Comparison of ENCODE assay signal across 19 cellular contexts in the genomic region with DNA sequence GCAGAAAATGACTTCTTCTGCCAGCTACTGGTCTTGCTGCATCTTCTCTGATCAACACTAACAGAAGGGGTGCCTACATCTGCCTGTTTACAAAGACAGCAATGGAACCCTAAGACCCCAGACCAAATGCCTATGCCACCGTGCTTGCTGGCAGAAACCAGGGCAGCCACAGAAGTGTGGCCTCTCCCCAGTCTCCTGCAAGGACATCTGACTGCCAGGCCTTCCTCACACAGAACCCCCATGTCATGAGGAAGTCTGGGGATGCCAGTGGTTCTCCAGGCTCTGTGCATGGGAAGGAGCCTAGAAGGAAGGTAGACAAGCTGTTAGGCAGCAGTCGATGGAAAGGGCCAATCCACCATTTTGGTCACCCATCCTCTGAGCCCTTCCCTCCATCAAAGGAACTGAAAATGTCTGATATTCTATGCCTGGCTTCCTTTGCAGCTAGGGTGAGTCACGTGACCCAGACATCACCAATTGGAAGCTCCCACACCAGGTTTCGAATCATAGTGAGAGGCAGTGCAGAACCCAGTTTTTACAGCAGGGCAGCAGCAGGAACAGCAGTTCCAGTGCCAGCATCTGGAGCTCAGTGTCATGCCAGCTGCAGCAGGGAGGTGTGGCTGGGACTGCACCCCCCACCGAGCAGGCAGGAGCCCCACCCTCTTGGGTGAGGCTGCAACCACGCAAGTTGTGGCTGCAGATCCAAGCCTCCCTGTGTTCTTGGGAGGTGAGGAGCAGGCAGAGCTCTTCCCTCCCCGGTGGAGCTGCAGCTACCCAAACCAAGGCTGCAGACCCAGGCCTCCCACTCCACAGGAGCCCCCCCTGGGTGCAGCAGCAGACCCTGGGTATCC.
A peak's percentile ranks its signal among the peaks of the same experiment; 100 is the strongest.
DNase-seq lines count a peak whose midpoint lies in the region; ATAC-seq and TF ChIP-seq lines count a peak whose summit lies in the region.
"Had no signal": no experiment of that assay in that cellular context is flagged by ENCODE, and none has a peak within 500 bp of the region (broad histone marks: within the 10 kb centered on the region; RNA-seq: fewer than 3 reads in every experiment).

No MANE protein-coding gene starts in this region.

- H3K27ac Mint-ChIP-seq in WTC11 = no peak overlapping the region
- no peak overlapping the region for H3K27ac Mint-ChIP-seq in activated CD4-positive, alpha-beta T cell treated with anti-CD3 and anti-CD28 coated beads for 36 hours
- H3K27ac Mint-ChIP-seq: B cell, H9 had no signal

- peaks cover 2% of the 10 kb centered on the region; the same call in 1 of the 2 replicates for H3K36me3 Mint-ChIP-seq in WTC11
- no peaks in the 10 kb centered on the region for H3K36me3 Mint-ChIP-seq in activated CD4-positive, alpha-beta T cell treated with anti-CD3 and anti-CD28 coated beads for 36 hours (ENCODE audit: low read depth)

- H3K4me3 Mint-ChIP-seq in WTC11 = no peak overlapping the region
- H3K4me3 Mint-ChIP-seq in activated CD4-positive, alpha-beta T cell treated with anti-CD3 and anti-CD28 coated beads for 36 hours = no peak overlapping the region
- H3K4me3 Mint-ChIP-seq: B cell, H9 had no signal

- H3K4me1 Mint-ChIP-seq in WTC11 = no peaks in the 10 kb centered on the region
- no peaks in the 10 kb centered on the region for H3K4me1 Mint-ChIP-seq in activated CD4-positive, alpha-beta T cell treated with anti-CD3 and anti-CD28 coated beads for 36 hours
- H3K4me1 Mint-ChIP-seq: B cell had no signal

- no peaks in the 10 kb centered on the region for H3K27me3 Mint-ChIP-seq in WTC11 (ENCODE audit: low read depth)
- peaks cover 8% of the 10 kb centered on the region for H3K27me3 Mint-ChIP-seq in activated CD4-positive, alpha-beta T cell treated with anti-CD3 and anti-CD28 coated beads for 36 hours

- TF ChIP-seq CTCF in right atrium auricular region (IDR thresholded peaks at IDR 0.05) (no peak), WTC11 (IDR thresholded peaks at IDR 0.05) (no peak), lower lobe of right lung (IDR thresholded peaks at IDR 0.05) (no peak)

- no peaks in the 10 kb centered on the region for H3K27me3 ChIP-seq in right atrium auricular region
- peaks cover 11% of the 10 kb centered on the region for H3K27me3 ChIP-seq in lower lobe of right lung (ENCODE audit: low read depth)
- no peaks in the 10 kb centered on the region for H3K27me3 ChIP-seq in aorta (ENCODE audit: control insufficient read depth in 1 of 2, insufficient read depth in 2 of 2, low read length in 1 of 2)

- no peaks in the 10 kb centered on the region for H3K36me3 ChIP-seq in right atrium auricular region
- H3K36me3 ChIP-seq in lower lobe of right lung = no peaks in the 10 kb centered on the region
- H3K36me3 ChIP-seq in aorta (ENCODE audit: control insufficient read depth in 1 of 2, insufficient read depth in 2 of 2, low read length in 1 of 2) = no peaks in the 10 kb centered on the region

- 78 to 79% methylated on average over 7 of the region's 7 CpGs for WGBS in aorta, 2 donors

- no peak overlapping the region for H3K4me3 ChIP-seq in right atrium auricular region
- H3K4me3 ChIP-seq in lower lobe of right lung = no peak overlapping the region
- no peak overlapping the region for H3K4me3 ChIP-seq in aorta (ENCODE audit: low read length in 2 of 2)

- CTCF ChIA-PET in WTC11 (lab: Charles Lee) = no interaction called here
- CTCF ChIA-PET in activated CD4-positive, alpha-beta T cell treated with anti-CD3 and anti-CD28 coated beads for 36 hours (lab: Charles Lee) = no interaction called here

- POLR2A ChIA-PET in WTC11 (lab: Charles Lee) = no interaction called here
- POLR2A ChIA-PET in activated CD4-positive, alpha-beta T cell treated with anti-CD3 and anti-CD28 coated beads for 36 hours (lab: Charles Lee) = no interaction called here

- H3K9me3 ChIP-seq in right atrium auricular region (no peaks in the 10 kb centered on the region), lower lobe of right lung (peaks cover 5% of the 10 kb centered on the region), aorta (ENCODE audit: control insufficient read depth, low read length) (peaks cover 8% of the 10 kb centered on the region)

- no peak overlapping the region for H3K27ac ChIP-seq in right atrium auricular region
- no peak overlapping the region for H3K27ac ChIP-seq in lower lobe of right lung
- no peak overlapping the region for H3K27ac ChIP-seq in aorta (ENCODE audit: low read depth in 1 of 2, low read length in 2 of 2)
- H3K27ac ChIP-seq: HL-60 had no signal

- H3K4me1 ChIP-seq in right atrium auricular region (peaks cover 0 to 14% of the 10 kb centered on the region in 2 donors), lower lobe of right lung (peaks cover 6% of the 10 kb centered on the region), aorta (ENCODE audit: control insufficient read depth in 1 of 2, insufficient read depth in 2 of 2, low read length in 2 of 2) (no peaks in the 10 kb centered on the region)

- peaks cover 16% of the 10 kb centered on the region for H3K9me3 Mint-ChIP-seq in WTC11
- H3K9me3 Mint-ChIP-seq in activated CD4-positive, alpha-beta T cell treated with anti-CD3 and anti-CD28 coated beads for 36 hours (ENCODE audit: low read depth) = peaks cover 3% of the 10 kb centered on the region

- ATAC-seq in WTC11 (no peak), lower lobe of right lung (no peak), aorta (ENCODE audit: low FRiP score) (no peak)
- no peak for ATAC-seq in activated CD4-positive, alpha-beta T cell treated with anti-CD3 and anti-CD28 coated beads for 36 hours

- intact Hi-C loops in cardiac septum (cut with DNase I) (no loop called here), lower lobe of right lung (cut with DNase I) (no loop called here), aorta (cut with DNase I) (no loop called here)
- intact Hi-C loops in activated CD4-positive, alpha-beta T cell treated with anti-CD3 and anti-CD28 coated beads for 36 hours (cut with DNase I, micrococcal nuclease) = no loop called here

- peak; percentile 17 for DNase-seq in cardiac septum (ENCODE audit: low spot score)
- no peak for DNase-seq in right atrium auricular region (ENCODE audit: low spot score)
- no peak for DNase-seq in WTC11 (ENCODE audit: low spot score)
- peak; percentile 10 for DNase-seq in lower lobe of right lung
- DNase-seq in aorta = peak; percentile 3 to 8
- DNase-seq in D341Med (ENCODE audit: low spot score) = no peak
- no peak for DNase-seq in superior temporal gyrus (ENCODE audit: extremely low spot score)
- DNase-seq in activated CD4-positive, alpha-beta T cell treated with anti-CD3 and anti-CD28 coated beads for 36 hours = no peak
- DNase-seq: DMS79, H9, KG1, NCI-H1092 treated with DMSO at 0.1 percent for 48 hours, NCI-H2081, NCI-H446 treated with DMSO at 0.1 percent for 48 hours, NCI-H526 treated with DMSO at 0.1 percent for 48 hours, OCI-M1, SHP77 had no signal

TF ChIP-seq in WTC11, 78 proteins besides CTCF, POLR2A, EP300 and RAD21:
- no peak for TF ChIP-seq NR1H2 (CRISPR knock-in tag; IDR thresholded peaks at IDR 0.05)
- TF ChIP-seq E2F5 (CRISPR knock-in tag; IDR thresholded peaks at IDR 0.05) = no peak
- TF ChIP-seq JUN (CRISPR knock-in tag; IDR thresholded peaks at IDR 0.05) = no peak
- TF ChIP-seq USF2 (CRISPR knock-in tag; IDR thresholded peaks at IDR 0.05) = peak; percentile 30; the same call in 1 of the 2 replicates
- no peak for TF ChIP-seq JAZF1 (CRISPR knock-in tag; IDR thresholded peaks at IDR 0.05)
- TF ChIP-seq, protein P1, sequence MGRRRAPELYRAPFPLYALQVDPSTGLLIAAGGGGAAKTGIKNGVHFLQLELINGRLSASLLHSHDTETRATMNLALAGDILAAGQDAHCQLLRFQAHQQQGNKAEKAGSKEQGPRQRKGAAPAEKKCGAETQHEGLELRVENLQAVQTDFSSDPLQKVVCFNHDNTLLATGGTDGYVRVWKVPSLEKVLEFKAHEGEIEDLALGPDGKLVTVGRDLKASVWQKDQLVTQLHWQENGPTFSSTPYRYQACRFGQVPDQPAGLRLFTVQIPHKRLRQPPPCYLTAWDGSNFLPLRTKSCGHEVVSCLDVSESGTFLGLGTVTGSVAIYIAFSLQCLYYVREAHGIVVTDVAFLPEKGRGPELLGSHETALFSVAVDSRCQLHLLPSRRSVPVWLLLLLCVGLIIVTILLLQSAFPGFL (CRISPR knock-in tag; IDR thresholded peaks at IDR 0.05; ENCODE audit: borderline replicate concordance) = no peak
- no peak for TF ChIP-seq NR3C1 (CRISPR knock-in tag; conservative IDR thresholded peaks at IDR 0.05; ENCODE audit: low read depth)

Comparison
In these comparisons a context has a peak if more than half of its experiments do, and no peak if none do; other contexts are left out.
1. DNase-seq: peak in cardiac septum (single experiment), lower lobe of right lung (single experiment) and aorta (2 of 2); none in right atrium auricular region (single experiment), WTC11 (single experiment), D341Med (single experiment), superior temporal gyrus (single experiment) and activated CD4-positive, alpha-beta T cell treated with anti-CD3 and anti-CD28 coated beads for 36 hours (single experiment).